Comparison of ENCODE assay signal across 8 cellular contexts in the genomic region with DNA sequence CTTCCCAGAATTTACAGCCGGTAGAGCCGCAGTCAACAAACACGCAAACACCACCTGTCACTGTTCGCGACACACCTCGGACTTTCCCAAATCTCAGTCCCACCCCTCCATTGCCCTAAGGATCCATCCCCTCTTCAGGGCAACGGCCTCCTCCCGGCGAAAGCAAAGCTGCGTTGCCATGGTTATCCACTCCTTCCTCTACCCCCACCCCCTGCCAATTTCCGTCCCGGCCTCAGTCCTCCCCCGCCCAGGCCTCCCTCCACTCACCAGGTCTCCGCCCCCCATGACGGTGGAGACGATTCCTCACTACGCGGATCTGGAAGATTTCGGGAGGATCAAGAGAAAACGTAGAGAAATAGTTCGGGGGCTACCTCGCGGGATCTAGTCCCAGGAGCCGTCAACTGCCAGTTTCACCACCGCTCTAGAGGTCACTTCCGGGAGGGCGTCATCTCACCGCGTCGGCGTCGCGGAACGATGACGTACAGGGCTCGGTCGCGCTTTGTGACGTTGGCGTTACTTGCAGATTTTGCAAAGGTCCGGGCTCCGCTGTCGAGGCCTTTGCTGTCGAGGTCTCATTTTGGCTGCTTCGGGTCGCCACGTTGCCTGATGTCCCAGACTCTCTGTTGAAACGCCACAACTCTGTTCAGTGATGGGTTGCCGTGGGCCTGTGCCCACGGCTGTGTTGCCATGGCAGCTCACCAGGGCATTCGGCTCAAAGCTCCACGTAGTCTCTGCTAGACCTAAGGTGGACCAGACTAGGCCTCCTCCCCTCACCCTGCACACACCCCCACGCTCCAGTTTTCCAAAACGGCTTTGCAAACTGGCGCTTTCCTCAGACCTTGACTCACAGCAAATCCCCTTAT.
DNase-seq lines count a peak whose midpoint lies in the region; ATAC-seq and TF ChIP-seq lines count a peak whose summit lies in the region.

A gene (minus strand): TSS at position 423 of the 863 bp plus-strand sequence. CDS start 138 bp downstream, at position 285.

- peak; percentile 93 for TF ChIP-seq POLR2A in GM18951 (IDR thresholded peaks at IDR 0.05; ENCODE audit: extremely low read depth, insufficient read depth, insufficient read length)

- peak within 1 kb of the TSS; percentile 92 for H3K4me3 Mint-ChIP-seq in central memory CD8-positive, alpha-beta T cell

- H3K36me3 Mint-ChIP-seq in central memory CD8-positive, alpha-beta T cell (ENCODE audit: insufficient read depth), result peaks cover 41% of the 10 kb centered on the region

- peak within 1 kb of the TSS; percentile 99 for H3K27ac Mint-ChIP-seq in central memory CD8-positive, alpha-beta T cell (ENCODE audit: low read depth)

- H3K4me3 ChIP-seq in AG04449 (ENCODE audit: low read depth, low read length), result peak within 1 kb of the TSS; percentile 70

- H3K4me1 Mint-ChIP-seq in central memory CD8-positive, alpha-beta T cell, result peaks cover 31% of the 10 kb centered on the region

- peak; percentile 78 for DNase-seq in AG04449 (ENCODE audit: low read depth, low spot score)
- peak; percentile 86 for DNase-seq in NCI-H446 treated with DMSO at 0.1 percent for 48 hours (lab: John Stamatoyannopoulos, UW)
- peak; percentile 99 to 100 for DNase-seq in central memory CD8-positive, alpha-beta T cell (ENCODE audit: low spot score in 2 of 2)
- peak; percentile 99 for DNase-seq in islet precursor cell
- DNase-seq in stimulated activated CD4-positive, alpha-beta T cell treated with anti-CD3 and anti-CD28 coated beads, Interleukin-12 subunit alpha, Interleukin-12 subunit beta, amount 100 ng/mL, for 4 hours, result peak; percentile 95

- TF ChIP-seq CTCF in AG04449 (IDR thresholded peaks at IDR 0.05; ENCODE audit: insufficient read depth, low read length, missing control alignments), result no peak

- no peaks in the 10 kb centered on the region for H3K27me3 Mint-ChIP-seq in central memory CD8-positive, alpha-beta T cell

- in situ Hi-C loops in GM18951 (cut with MboI; ENCODE audit: low sequenced_read_pairs, unreplicated experiment), result no loop called here

- no peaks in the 10 kb centered on the region for H3K9me3 Mint-ChIP-seq in central memory CD8-positive, alpha-beta T cell

- peak; percentile 73 for ATAC-seq in HG03342 (IDR thresholded peaks at IDR 0.05; ENCODE audit: unreplicated experiment)
- peak; percentile 81 to 84 for ATAC-seq in activated CD4-positive, CD25-positive, alpha-beta regulatory T cell treated with anti-CD3 and anti-CD28 coated beads, Interleukin-2, amount 50 U/mL, for 24 hours
- ATAC-seq in central memory CD8-positive, alpha-beta T cell (replicated peaks; ENCODE audit: extremely low read depth, poor library complexity, severe bottlenecking), result peak; percentile 91

- CTCF ChIA-PET in AG04449 (lab: Yijun Ruan, JAX), result no interaction called here

- POLR2A ChIA-PET in AG04449 (lab: Yijun Ruan, JAX), result interaction anchor here (0.6 to 2.1 kb wide), 6 partner anchors 13 to 295 kb away, joined by 3 to 10 read pairs (median 4); a partner anchor contains a TSS

Comparison
In these comparisons a context has a peak if more than half of its experiments do, and no peak if none do; other contexts are left out.
1. Peak in every context shown above with its lines: DNase-seq, ATAC-seq and H3K4me3 ChIP-seq.